In the genomic region with DNA sequence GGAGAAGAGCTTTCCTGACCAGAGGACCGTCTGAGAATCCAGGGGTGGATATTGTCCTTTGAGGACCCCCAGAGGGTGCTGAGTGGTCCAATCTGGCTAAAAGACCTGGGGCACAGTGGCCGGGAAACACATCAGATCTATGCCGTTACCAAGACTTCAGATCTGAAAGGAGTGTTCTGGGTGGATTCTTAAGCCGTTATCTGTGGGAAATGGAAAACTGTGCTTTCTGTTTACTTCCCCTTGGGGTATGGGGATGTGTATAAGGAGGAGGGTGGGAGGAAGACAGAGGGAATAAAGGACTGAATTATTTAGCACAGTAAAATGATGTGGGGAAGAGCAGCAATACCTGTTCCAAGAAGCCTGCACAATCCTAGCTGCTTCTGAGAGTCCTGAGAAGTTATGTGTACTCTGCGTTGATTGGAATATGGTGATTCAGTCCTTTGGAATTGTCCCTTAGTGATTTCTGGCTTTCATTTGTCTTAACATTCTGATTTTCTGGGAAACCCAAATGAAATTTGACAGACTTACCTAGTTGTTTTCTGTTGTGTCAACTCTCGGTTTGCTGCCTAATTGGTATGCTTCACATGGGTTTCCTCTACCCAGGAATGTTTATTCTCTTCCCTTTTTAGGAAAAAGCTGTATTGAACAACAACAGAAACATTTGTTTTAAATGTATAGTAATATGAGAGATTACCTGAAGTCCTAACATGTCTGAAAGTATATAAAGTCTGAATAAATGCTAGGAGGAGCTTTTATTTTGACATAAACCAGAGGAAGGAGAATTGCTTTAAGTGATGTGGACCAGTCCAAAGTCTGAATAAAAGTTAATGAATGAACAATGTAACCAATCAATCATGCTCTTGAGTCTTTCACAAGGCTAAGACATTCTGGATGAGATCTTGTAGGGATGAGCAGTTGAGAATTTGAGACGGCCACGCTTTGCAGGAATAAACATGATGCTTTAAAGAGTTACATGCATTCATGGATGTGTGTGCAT, we compare ENCODE assay signal across 13 cellular contexts.
DNase-seq lines count a peak whose midpoint lies in the region; ATAC-seq and TF ChIP-seq lines count a peak whose summit lies in the region.
"Had no signal": no experiment of that assay in that cellular context is flagged by ENCODE, and none has a peak within 500 bp of the region (broad histone marks: within the 10 kb centered on the region; RNA-seq: fewer than 3 reads in every experiment).

No MANE protein-coding gene starts in this region.

- no peaks in the 10 kb centered on the region for H3K27me3 ChIP-seq in SJSA1 (replicated peaks)
- H3K27me3 ChIP-seq in neural cell (ENCODE audit: insufficient read depth, low read depth, low read length) = no peaks in the 10 kb centered on the region
- H3K27me3 ChIP-seq: uterus had no signal

- no peak for TF ChIP-seq CTCF in fibroblast of villous mesenchyme (IDR thresholded peaks at IDR 0.05; ENCODE audit: insufficient read depth, low read depth, low read length)
- no peak for TF ChIP-seq CTCF in neural cell (IDR thresholded peaks at IDR 0.05; ENCODE audit: poor library complexity, severe bottlenecking)

- peak overlapping the region; percentile 13 for H3K4me2 ChIP-seq in neural cell (ENCODE audit: low read length)

- no peaks in the 10 kb centered on the region for H3F3A ChIP-seq in neural cell (ENCODE audit: insufficient read depth, low read length, poor library complexity, severe bottlenecking)

- H3K4me3 ChIP-seq in SJSA1 = no peak overlapping the region
- H3K4me3 ChIP-seq in fibroblast of villous mesenchyme (ENCODE audit: low read depth, low read length) = no peak overlapping the region
- H3K4me3 ChIP-seq in neural cell (ENCODE audit: low read length) = no peak overlapping the region
- H3K4me3 ChIP-seq: uterus had no signal

- no peak for TF ChIP-seq RAD21 in neural cell (conservative IDR thresholded peaks at IDR 0.05)

- no peak for TF ChIP-seq EP300 in neural cell (conservative IDR thresholded peaks at IDR 0.05; ENCODE audit: poor library complexity, severe bottlenecking)

- H3K9me3 ChIP-seq in SJSA1 (replicated peaks) = no peaks in the 10 kb centered on the region
- no peaks in the 10 kb centered on the region for H3K9me3 ChIP-seq in neural cell (ENCODE audit: low read length)
- H3K9me3 ChIP-seq: uterus had no signal

- no peaks in the 10 kb centered on the region for H3K79me2 ChIP-seq in neural cell (replicated peaks; ENCODE audit: insufficient read depth, low read length)

- peaks cover 55% of the 10 kb centered on the region for H3K4me1 ChIP-seq in SJSA1 (replicated peaks)
- H3K4me1 ChIP-seq: uterus had no signal

- H3K27ac ChIP-seq in SJSA1 = peak overlapping the region; percentile 59
- H3K27ac ChIP-seq in neural cell (ENCODE audit: low read length) = no peak overlapping the region
- H3K27ac ChIP-seq: uterus had no signal

- DNase-seq in AG20443 (ENCODE audit: low spot score) (peak; percentile 40), SJSA1 (ENCODE audit: low read depth in 1 of 2, low spot score in 2 of 2) (peak in 1 of 2 experiments; percentile 63), fibroblast of villous mesenchyme (ENCODE audit: low read depth) (peak; percentile 38)
- DNase-seq: activated CD8-positive, alpha-beta memory T cell treated with anti-CD3 and anti-CD28 coated beads for 24 hours; activated gamma-delta T cell; DND-41; NCI-H2081; uterus had no signal

- no peak overlapping the region for H3K9ac ChIP-seq in neural cell (ENCODE audit: low read length)

- H4K20me1 ChIP-seq in neural cell (ENCODE audit: insufficient read depth) = no peaks in the 10 kb centered on the region

- no peaks in the 10 kb centered on the region for H3K9me2 ChIP-seq in neural cell (ENCODE audit: insufficient read depth, low read length)

- no peaks in the 10 kb centered on the region for H3K36me3 ChIP-seq in SJSA1
- no peaks in the 10 kb centered on the region for H3K36me3 ChIP-seq in neural cell (ENCODE audit: insufficient read depth, low read length)
- H3K36me3 ChIP-seq: uterus had no signal

- no peak for ATAC-seq in HG02678 (IDR thresholded peaks at IDR 0.05; ENCODE audit: unreplicated experiment)
- ATAC-seq in GM19455 (IDR thresholded peaks at IDR 0.05; ENCODE audit: unreplicated experiment) = no peak
- ATAC-seq in HG03095 (IDR thresholded peaks at IDR 0.05; ENCODE audit: unreplicated experiment) = no peak
- ATAC-seq in GM19035 (IDR thresholded peaks at IDR 0.05; ENCODE audit: unreplicated experiment) = no peak

- H2AFZ ChIP-seq in neural cell (ENCODE audit: low read depth, low read length) = no peak overlapping the region

TF ChIP-seq in neural cell, 6 proteins besides CTCF, POLR2A, EP300 and RAD21:
- TF ChIP-seq MXI1 (conservative IDR thresholded peaks at IDR 0.05; ENCODE audit: poor library complexity, severe bottlenecking) = no peak
- no peak for TF ChIP-seq POLR2AphosphoS5 (IDR thresholded peaks at IDR 0.05)
- no peak for TF ChIP-seq SMC3 (conservative IDR thresholded peaks at IDR 0.05; ENCODE audit: poor library complexity)
- TF ChIP-seq EZH2 (IDR thresholded peaks at IDR 0.05; ENCODE audit: borderline replicate concordance, insufficient read depth, low read length, poor library complexity, severe bottlenecking) = no peak
- TF ChIP-seq, protein P1, sequence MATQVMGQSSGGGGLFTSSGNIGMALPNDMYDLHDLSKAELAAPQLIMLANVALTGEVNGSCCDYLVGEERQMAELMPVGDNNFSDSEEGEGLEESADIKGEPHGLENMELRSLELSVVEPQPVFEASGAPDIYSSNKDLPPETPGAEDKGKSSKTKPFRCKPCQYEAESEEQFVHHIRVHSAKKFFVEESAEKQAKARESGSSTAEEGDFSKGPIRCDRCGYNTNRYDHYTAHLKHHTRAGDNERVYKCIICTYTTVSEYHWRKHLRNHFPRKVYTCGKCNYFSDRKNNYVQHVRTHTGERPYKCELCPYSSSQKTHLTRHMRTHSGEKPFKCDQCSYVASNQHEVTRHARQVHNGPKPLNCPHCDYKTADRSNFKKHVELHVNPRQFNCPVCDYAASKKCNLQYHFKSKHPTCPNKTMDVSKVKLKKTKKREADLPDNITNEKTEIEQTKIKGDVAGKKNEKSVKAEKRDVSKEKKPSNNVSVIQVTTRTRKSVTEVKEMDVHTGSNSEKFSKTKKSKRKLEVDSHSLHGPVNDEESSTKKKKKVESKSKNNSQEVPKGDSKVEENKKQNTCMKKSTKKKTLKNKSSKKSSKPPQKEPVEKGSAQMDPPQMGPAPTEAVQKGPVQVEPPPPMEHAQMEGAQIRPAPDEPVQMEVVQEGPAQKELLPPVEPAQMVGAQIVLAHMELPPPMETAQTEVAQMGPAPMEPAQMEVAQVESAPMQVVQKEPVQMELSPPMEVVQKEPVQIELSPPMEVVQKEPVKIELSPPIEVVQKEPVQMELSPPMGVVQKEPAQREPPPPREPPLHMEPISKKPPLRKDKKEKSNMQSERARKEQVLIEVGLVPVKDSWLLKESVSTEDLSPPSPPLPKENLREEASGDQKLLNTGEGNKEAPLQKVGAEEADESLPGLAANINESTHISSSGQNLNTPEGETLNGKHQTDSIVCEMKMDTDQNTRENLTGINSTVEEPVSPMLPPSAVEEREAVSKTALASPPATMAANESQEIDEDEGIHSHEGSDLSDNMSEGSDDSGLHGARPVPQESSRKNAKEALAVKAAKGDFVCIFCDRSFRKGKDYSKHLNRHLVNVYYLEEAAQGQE (IDR thresholded peaks at IDR 0.05; ENCODE audit: borderline replicate concordance) = no peak
- no peak for TF ChIP-seq TAF1 (IDR thresholded peaks at IDR 0.05; ENCODE audit: low read depth)
